ENCODE assay signal across 18 cellular contexts in genomic region chr3:184574552-184575430, GRCh38. TPM values are rescaled to one million over a fixed set of nuclear protein-coding genes. Genes with fewer than 3 reads are reported as not detected.
A peak's percentile ranks its signal among the peaks of the same experiment; 100 is the strongest.
DNase-seq lines count a peak whose midpoint lies in the region; ATAC-seq and TF ChIP-seq lines count a peak whose summit lies in the region.
"Had no signal": no experiment of that assay in that cellular context is flagged by ENCODE, and none has a peak within 500 bp of the region (broad histone marks: within the 10 kb centered on the region; RNA-seq: fewer than 3 reads in every experiment).

No MANE protein-coding gene starts in this region.

- DNase-seq in EH (ENCODE audit: low read depth), result peak; percentile 32
- no peak for DNase-seq in IMR-90
- DNase-seq in SK-N-MC (ENCODE audit: low read depth, low spot score), result no peak
- peak; percentile 97 for DNase-seq in mesendoderm
- no peak for DNase-seq in HFFc6
- no peak for DNase-seq in NCI-H2196 (lab: John Stamatoyannopoulos, UW; ENCODE audit: unreplicated experiment)
- DNase-seq in superior temporal gyrus (ENCODE audit: extremely low spot score), result no peak
- DNase-seq: activated CD4-positive, alpha-beta T cell treated with anti-CD3 and anti-CD28 coated beads, Interleukin-2, amount 10 ng/mL, durations not matched to agents 24 days and 14 days; effector CD8-positive, alpha-beta T cell; GDM1; NCI-H2081; small intestine; T-helper 2 cell had no signal

- H4K20me1 ChIP-seq in IMR-90 (ENCODE audit: insufficient read depth, low read length), result no peaks in the 10 kb centered on the region

- H3K9me3 Mint-ChIP-seq in HFFc6, result no peaks in the 10 kb centered on the region
- H3K9me3 Mint-ChIP-seq: activated CD4-positive, alpha-beta T cell treated with anti-CD3 and anti-CD28 coated beads, Interleukin-2, amount 10 ng/mL, durations not matched to agents 24 days and 14 days had no signal

- H2BK20ac ChIP-seq in IMR-90 (ENCODE audit: low read depth, low read length), result no peak overlapping the region

- H2BK5ac ChIP-seq in IMR-90 (ENCODE audit: low read depth, low read length, poor library complexity, severe bottlenecking), result no peak overlapping the region
- peak overlapping the region; percentile 80 for H2BK5ac ChIP-seq in mesendoderm (ENCODE audit: low read length)

- H3K27ac ChIP-seq in IMR-90 (ENCODE audit: insufficient read depth, low read length), result no peak overlapping the region
- peak overlapping the region; percentile 14 for H3K27ac ChIP-seq in SK-N-MC
- peak overlapping the region; percentile 53 for H3K27ac ChIP-seq in mesendoderm (ENCODE audit: low read depth, low read length)
- H3K27ac ChIP-seq: neutrophil had no signal

- 0 out of 2 replicates have a peak, but pooled peaks cover 4% of the 10 kb centered on the region for H3K9me1 ChIP-seq in IMR-90 (ENCODE audit: insufficient read depth, low read length)

- H3K79me1 ChIP-seq in IMR-90 (ENCODE audit: low read depth in 1 of 2, low read length in 2 of 2) (peaks cover 0 to 7% of the 10 kb centered on the region in 2 experiments; a peak in 2 of 4 replicates), mesendoderm (ENCODE audit: low read length) (peaks cover 20% of the 10 kb centered on the region)

- H3K23ac ChIP-seq in IMR-90 (ENCODE audit: low read depth, low read length) (no peak overlapping the region), mesendoderm (ENCODE audit: low read length) (peak overlapping the region; percentile 11)

- no peak overlapping the region for H2AK5ac ChIP-seq in IMR-90 (ENCODE audit: low read depth, low read length)
- peak overlapping the region; percentile 3 for H2AK5ac ChIP-seq in mesendoderm (ENCODE audit: low read length)

- H4K91ac ChIP-seq in IMR-90 (ENCODE audit: insufficient read depth, low read depth, low read length), result no peak overlapping the region

- H2AFZ ChIP-seq in IMR-90 (replicated peaks; ENCODE audit: low read length, poor library complexity), result no peak overlapping the region

- H3K4me2 ChIP-seq in IMR-90 (ENCODE audit: low read depth, low read length) (no peak overlapping the region), mesendoderm (ENCODE audit: low read length) (peak overlapping the region; percentile 38)

- TF ChIP-seq POLR2A in IMR-90 (IDR thresholded peaks at IDR 0.05; ENCODE audit: low read depth, low read length), result no peak

- H3K27ac Mint-ChIP-seq in HFFc6, result no peak overlapping the region
- H3K27ac Mint-ChIP-seq: activated CD4-positive, alpha-beta T cell treated with anti-CD3 and anti-CD28 coated beads, Interleukin-2, amount 10 ng/mL, durations not matched to agents 24 days and 14 days had no signal

- CTCF ChIA-PET in IMR-90 (lab: Yijun Ruan, JAX), result interaction anchor here (1.1 kb wide), 1 partner anchor 13 kb away, joined by 3 read pairs; the partner anchor contains the start of gene EPHB3

- H3K4me1 Mint-ChIP-seq in HFFc6 (ENCODE audit: low read depth), result peaks cover 4% of the 10 kb centered on the region; the same call in 1 of the 2 replicates
- H3K4me1 Mint-ChIP-seq: activated CD4-positive, alpha-beta T cell treated with anti-CD3 and anti-CD28 coated beads, Interleukin-2, amount 10 ng/mL, durations not matched to agents 24 days and 14 days had no signal

- no peak overlapping the region for H3K4me3 Mint-ChIP-seq in HFFc6
- H3K4me3 Mint-ChIP-seq: activated CD4-positive, alpha-beta T cell treated with anti-CD3 and anti-CD28 coated beads, Interleukin-2, amount 10 ng/mL, durations not matched to agents 24 days and 14 days; CD14-positive monocyte had no signal

- no peaks in the 10 kb centered on the region for H3K9me3 ChIP-seq in IMR-90 (ENCODE audit: control insufficient read depth, insufficient read depth, low read length)
- H3K9me3 ChIP-seq in SK-N-MC (ENCODE audit: low read depth, low read length), result no peaks in the 10 kb centered on the region
- H3K9me3 ChIP-seq: neutrophil had no signal

- H2BK15ac ChIP-seq in IMR-90 (ENCODE audit: low read depth, low read length), result no peak overlapping the region
- H2BK15ac ChIP-seq in mesendoderm (replicated peaks; ENCODE audit: low read depth), result no peak overlapping the region

- no peak overlapping the region for H4K8ac ChIP-seq in IMR-90 (ENCODE audit: low read depth in 2 of 2, low read length in 2 of 2)
- H4K8ac ChIP-seq in mesendoderm (ENCODE audit: low read depth, low read length), result no peak overlapping the region

- no TSS peak for BruUV-seq in IMR-90 (replicated peaks; lab: Mats Ljungman, UMichigan)

- ATAC-seq in IMR-90 (ENCODE audit: low read depth) (no peak), HG02623 (IDR thresholded peaks at IDR 0.05; ENCODE audit: unreplicated experiment) (no peak)
- ATAC-seq: left lobe of liver, Panc1 had no signal

- H3K18ac ChIP-seq in IMR-90 (ENCODE audit: low read depth, low read length) (no peak overlapping the region), mesendoderm (ENCODE audit: low read length) (peak overlapping the region; percentile 42)

- peak overlapping the region; percentile 28 for H2AK9ac ChIP-seq in IMR-90 (replicated peaks; ENCODE audit: low read depth, low read length, poor library complexity)

- H3K4me3 ChIP-seq in IMR-90 (ENCODE audit: insufficient read depth, low read depth, low read length) (no peak overlapping the region), SK-N-MC (peak overlapping the region; percentile 36; the same call in 1 of the 2 replicates), mesendoderm (ENCODE audit: low read length) (no peak overlapping the region)

- no peak for TF ChIP-seq RAD21 in IMR-90 (IDR thresholded peaks at IDR 0.05; ENCODE audit: low read length)

- in situ Hi-C loops in IMR-90 (cut with MboI; ENCODE audit: low sequenced_read_pairs), result no loop called here

- H3K4ac ChIP-seq in IMR-90 (ENCODE audit: low read depth, low read length) (no peak overlapping the region), mesendoderm (ENCODE audit: low read depth, low read length) (peak overlapping the region; percentile 18)

- dilution Hi-C loops in IMR-90 (cut with HindIII; ENCODE audit: low sequenced_read_pairs, unreplicated experiment), result no loop called here

- H3K36me3 Mint-ChIP-seq in HFFc6 (ENCODE audit: low read depth), result peaks cover 4% of the 10 kb centered on the region; the same call in 1 of the 2 replicates

- TF ChIP-seq CTCF in IMR-90 (conservative IDR thresholded peaks at IDR 0.05; ENCODE audit: low read depth, low read length) (no peak), HFFc6 (IDR thresholded peaks at IDR 0.05) (no peak)

- H3K56ac ChIP-seq in IMR-90 (ENCODE audit: extremely low read depth, insufficient read depth, low read length), result no peak overlapping the region
- H3K56ac ChIP-seq in mesendoderm (ENCODE audit: low read length), result peak overlapping the region; percentile 71

- no CpG with 5 or more reads among the region's 13 CpGs for WGBS in IMR-90 (ENCODE audit: extremely low coverage in 2 of 2, insufficient read length in 1 of 2), 2 experiments
- WGBS in mesendoderm (ENCODE audit: extremely low coverage, insufficient coverage, low lambda C conversion rate), result no CpG with 5 or more reads among the region's 13 CpGs

- POLR2A ChIA-PET in IMR-90 (lab: Charles Lee; ENCODE audit: unreplicated experiment), result no interaction called here

- H3K4me1 ChIP-seq in IMR-90 (ENCODE audit: control insufficient read depth, insufficient read depth, low read length), result peaks cover 8% of the 10 kb centered on the region; the same call in 1 of the 2 replicates
- H3K4me1 ChIP-seq in mesendoderm (ENCODE audit: control insufficient read depth, low read depth, low read length), result peaks cover 19% of the 10 kb centered on the region

- H3K27me3 ChIP-seq in IMR-90 (ENCODE audit: control insufficient read depth, insufficient read depth, low read length) (no peaks in the 10 kb centered on the region), mesendoderm (ENCODE audit: insufficient read depth, low read length, poor library complexity) (no peaks in the 10 kb centered on the region)

- H4K5ac ChIP-seq in IMR-90 (ENCODE audit: low read depth, low read length) (no peak overlapping the region), mesendoderm (ENCODE audit: low read length) (no peak overlapping the region)

- 0 out of 2 replicates have a peak overlapping the region, but pooled peaks have one; percentile 2 for H3K14ac ChIP-seq in IMR-90 (replicated peaks; ENCODE audit: low read depth, low read length)

- H2BK120ac ChIP-seq in IMR-90 (ENCODE audit: low read depth, low read length), result no peak overlapping the region
- no peak overlapping the region for H2BK120ac ChIP-seq in mesendoderm (ENCODE audit: low read depth, low read length)

- no peaks in the 10 kb centered on the region; the same call in 1 of the 2 replicates for H3K27me3 Mint-ChIP-seq in HFFc6 (ENCODE audit: insufficient read depth)

- H3K9ac ChIP-seq in IMR-90 (ENCODE audit: low read depth, low read length) (no peak overlapping the region), SK-N-MC (ENCODE audit: insufficient read length) (no peak overlapping the region), mesendoderm (ENCODE audit: low read length) (peak overlapping the region; percentile 45)

- H3K36me3 ChIP-seq in IMR-90 (ENCODE audit: control insufficient read depth, insufficient read depth, low read length) (peaks cover 62% of the 10 kb centered on the region), SK-N-MC (ENCODE audit: insufficient read depth, low read length) (peaks cover 99% of the 10 kb centered on the region), mesendoderm (ENCODE audit: control insufficient read depth, insufficient read depth, low read length) (peaks cover 14% of the 10 kb centered on the region)
- H3K36me3 ChIP-seq: neutrophil had no signal

- intact Hi-C loops in IMR-90 (cut with micrococcal nuclease), result no loop called here

- peaks cover 15% of the 10 kb centered on the region for H3K79me2 ChIP-seq in mesendoderm (ENCODE audit: control insufficient read depth, insufficient read depth, low read length)

TF ChIP-seq in IMR-90, 13 proteins besides CTCF, POLR2A, EP300 and RAD21 (continues in another document):
- TF ChIP-seq CEBPB (IDR thresholded peaks at IDR 0.05; ENCODE audit: low read depth, low read length), result no peak
- TF ChIP-seq RCOR1 (IDR thresholded peaks at IDR 0.05; ENCODE audit: insufficient replicate concordance, low read length), result no peak
- no peak for TF ChIP-seq RFX5 (IDR thresholded peaks at IDR 0.05; ENCODE audit: low read depth, low read length)
- no peak for TF ChIP-seq MAFK (IDR thresholded peaks at IDR 0.05; ENCODE audit: low read depth, low read length)
- TF ChIP-seq FOS (IDR thresholded peaks at IDR 0.05; ENCODE audit: low read depth, low read length), result no peak
- TF ChIP-seq MXI1 (IDR thresholded peaks at IDR 0.05; ENCODE audit: borderline replicate concordance, low read depth, low read length), result no peak
- TF ChIP-seq MAZ (IDR thresholded peaks at IDR 0.05; ENCODE audit: borderline replicate concordance, low read depth, low read length), result no peak
- no peak for TF ChIP-seq NFE2L2 (IDR thresholded peaks at IDR 0.05; ENCODE audit: low read depth, low read length)

RNA-seq across cellular contexts. Expression of gene EPHB3, which starts 13.2 kb away (rescaled TPM):
- 0.72 and 0.83 TPM in 2 replicates for total RNA-seq in IMR-90 (2012; rRNA removed)
- 2.2 and 2.9 TPM in 2 replicates for polyA plus RNA-seq in IMR-90 (2012; rRNA removed)
- 1.6 and 3.6 TPM in 2 replicates for polyA plus RNA-seq in IMR-90 (2012; cell fraction: cytosol; rRNA removed)
- polyA plus RNA-seq in IMR-90 (2012; cell fraction: nucleus; rRNA removed; ENCODE audit: low replicate concordance), result 14.5 and 15.0 TPM in 2 replicates
- polyA plus RNA-seq in mesendoderm (2013, experiment 1 of 2), result 2.4 TPM
- polyA plus RNA-seq in mesendoderm (2013, experiment 2 of 2), result 1.9 TPM
- total RNA-seq in HFFc6 (2021; fragmentation: NEBNext Ultra II Directional; extraction: Animal tissue kit (Norgen Biotek cat#: 25700)), result 1 to 10 TPM; 3.0 to 6.6 (median 3.6) TPM

Comparison
In these comparisons a context has a peak if more than half of its experiments do, and no peak if none do; other contexts are left out.
1. DNase-seq: peak in EH (single experiment) and mesendoderm (single experiment); none in IMR-90 (single experiment), SK-N-MC (single experiment), HFFc6 (single experiment), NCI-H2196 (single experiment) and superior temporal gyrus (single experiment).